ENCODE assay signal across 8 cellular contexts in genomic region chr19:35545001-35545854, GRCh38. TPM values are rescaled to one million over a fixed set of nuclear protein-coding genes. Genes with fewer than 3 reads are reported as not detected.
DNase-seq lines count a peak whose midpoint lies in the region; ATAC-seq lines count a peak whose summit lies in the region.

TSS of gene TMEM147 (plus strand) at chr19:35545626. CDS start at chr19:35545740, 114 bp downstream.

- H3K4me1 ChIP-seq in CD4-positive, CD25-positive, alpha-beta regulatory T cell (ENCODE audit: control insufficient read depth, insufficient read depth, low read length, poor library complexity, severe bottlenecking), result peaks cover 27% of the 10 kb centered on the region
- H3K4me1 ChIP-seq in endocrine pancreas (ENCODE audit: control insufficient read depth, insufficient read depth, low read length), result no peaks in the 10 kb centered on the region

- no peaks in the 10 kb centered on the region for H3K36me3 ChIP-seq in CD4-positive, CD25-positive, alpha-beta regulatory T cell (ENCODE audit: control insufficient read depth, insufficient read depth, low read length)
- H3K36me3 ChIP-seq in endocrine pancreas (ENCODE audit: control insufficient read depth, insufficient read depth, low read length), result no peaks in the 10 kb centered on the region

- H3K27me3 ChIP-seq in CD4-positive, CD25-positive, alpha-beta regulatory T cell (ENCODE audit: control insufficient read depth, insufficient read depth, low read length), result no peaks in the 10 kb centered on the region
- H3K27me3 ChIP-seq in endocrine pancreas (ENCODE audit: control insufficient read depth, insufficient read depth, low read length), result no peaks in the 10 kb centered on the region

- peaks cover 6 to 41% (median 21%) of the 10 kb centered on the region in 4 donors for H3K4me1 Mint-ChIP-seq in CD4-positive, CD25-positive, alpha-beta regulatory T cell

- H3K9me3 Mint-ChIP-seq in CD4-positive, CD25-positive, alpha-beta regulatory T cell, result no peaks in the 10 kb centered on the region

- H3K27ac ChIP-seq in CD4-positive, CD25-positive, alpha-beta regulatory T cell (ENCODE audit: insufficient read depth, low read length, poor library complexity, severe bottlenecking), result peak within 1 kb of the TSS; percentile 78

- peak; percentile 86 to 87 for ATAC-seq in CD4-positive, CD25-positive, alpha-beta regulatory T cell (ENCODE audit: low read depth in 2 of 2)
- ATAC-seq in GM19438 (IDR thresholded peaks at IDR 0.05; ENCODE audit: low read depth, unreplicated experiment), result peak; percentile 76

- peaks cover 5% of the 10 kb centered on the region for H3K36me3 Mint-ChIP-seq in CD4-positive, CD25-positive, alpha-beta regulatory T cell

- H3K9me3 ChIP-seq in CD4-positive, CD25-positive, alpha-beta regulatory T cell (ENCODE audit: control insufficient read depth in 2 of 2, low read length in 2 of 2), result no peaks in the 10 kb centered on the region
- no peaks in the 10 kb centered on the region for H3K9me3 ChIP-seq in endocrine pancreas (ENCODE audit: control insufficient read depth, low read length)

- DNase-seq in CD4-positive, CD25-positive, alpha-beta regulatory T cell, result peak; percentile 69 to 88 (median 76)
- DNase-seq in HS-5 (ENCODE audit: low read depth) (peak; percentile 58), NOMO-1 treated with DMSO at 0.1 percent for 48 hours (lab: John Stamatoyannopoulos, UW; ENCODE audit: unreplicated experiment) (peak; percentile 87), mesenteric fat pad (ENCODE audit: low spot score) (peak; percentile 97)
- peak; percentile 77 to 78 (median 78) for DNase-seq in activated CD8-positive, alpha-beta memory T cell treated with anti-CD3 and anti-CD28 coated beads for 48 hours (ENCODE audit: low read depth in 2 of 3, low spot score in 2 of 3)
- peak; percentile 54 for DNase-seq in stimulated activated CD8-positive, alpha-beta memory T cell treated with anti-CD3 and anti-CD28 coated beads, Interleukin-15, amount 100 ng/mL, for 1 hour (ENCODE audit: low read depth)

- peak within 1 kb of the TSS; percentile 78 for H3K4me3 ChIP-seq in CD4-positive, CD25-positive, alpha-beta regulatory T cell (ENCODE audit: low read depth, low read length)
- peak within 1 kb of the TSS; percentile 66 for H3K4me3 ChIP-seq in endocrine pancreas (ENCODE audit: control insufficient read depth, insufficient read depth, low read length)

- H3K27ac Mint-ChIP-seq in CD4-positive, CD25-positive, alpha-beta regulatory T cell, result peak within 1 kb of the TSS; percentile 56 to 94 (median 90)

- H3K27me3 Mint-ChIP-seq in CD4-positive, CD25-positive, alpha-beta regulatory T cell, result no peaks in the 10 kb centered on the region

- peak within 1 kb of the TSS; percentile 91 to 95 (median 93) for H3K4me3 Mint-ChIP-seq in CD4-positive, CD25-positive, alpha-beta regulatory T cell

- H3K9ac ChIP-seq in endocrine pancreas (ENCODE audit: control insufficient read depth, insufficient read depth, low read length), result peak within 1 kb of the TSS; percentile 92

RNA-seq across cellular contexts. Expression of gene TMEM147, which starts in this region (rescaled TPM):
- 37.1 TPM for total RNA-seq in CD4-positive, CD25-positive, alpha-beta regulatory T cell
- 100 to 1,000 TPM; 155 to 179 (median 160) TPM for polyA plus RNA-seq in CD4-positive, CD25-positive, alpha-beta regulatory T cell
- 86.8 TPM for total RNA-seq in mesenteric fat pad

Comparison
In these comparisons a context has a peak if more than half of its experiments do, and no peak if none do; other contexts are left out.
1. Peak in every context shown above with its lines: DNase-seq, ATAC-seq, H3K4me3 ChIP-seq and H3K27ac ChIP-seq.